Comparison of ENCODE assay signal across 1 cellular context in the genomic region with DNA sequence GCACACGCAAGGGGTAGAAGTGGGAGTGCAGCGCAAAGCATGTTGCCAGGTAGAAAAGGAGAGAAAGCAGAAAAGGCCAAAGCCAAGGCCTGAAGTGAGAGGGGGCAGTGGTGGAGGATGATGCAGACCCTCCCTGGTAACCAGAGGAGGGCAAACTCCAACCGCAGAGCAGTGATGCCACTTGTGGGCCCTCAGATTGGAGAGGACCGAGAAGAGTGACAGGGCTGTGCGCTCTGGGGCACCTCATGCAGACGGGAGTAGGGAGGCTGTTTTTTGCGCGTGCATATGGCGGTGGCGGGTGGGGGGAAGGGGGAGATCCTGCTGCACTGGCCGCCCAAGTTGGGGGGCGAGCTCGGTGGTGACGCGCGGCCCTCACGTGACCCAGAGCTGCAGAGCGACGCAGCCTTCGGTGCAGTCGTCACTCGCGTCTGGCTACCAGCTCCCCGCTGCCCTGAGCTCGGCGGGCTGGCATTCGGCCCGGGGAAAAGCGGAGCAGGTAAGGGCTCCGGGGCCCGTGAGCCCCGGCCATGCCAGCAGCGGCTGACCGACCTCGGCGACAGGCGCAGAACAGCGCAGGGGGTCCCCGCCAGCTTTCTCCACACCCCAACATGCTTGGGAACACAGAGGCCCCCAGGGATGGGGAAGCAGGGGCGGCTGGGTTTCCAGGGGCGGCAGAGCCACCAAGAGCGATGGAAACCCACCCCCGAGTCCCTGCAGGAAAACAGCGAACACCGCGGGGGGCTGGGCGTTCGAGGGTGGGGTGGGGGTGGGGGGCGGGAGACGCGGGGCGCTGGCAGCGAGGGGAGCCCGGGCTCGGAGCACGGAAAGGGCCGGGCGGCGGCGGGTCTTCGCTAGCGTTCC.
A peak's percentile ranks its signal among the peaks of the same experiment; 100 is the strongest.
TF ChIP-seq lines count a peak whose summit lies in the region.

Gene BEX3, plus strand, starts transcription at position 421 of the 861 bp plus-strand sequence. CDS start 984 bp downstream, outside the sequence.

TF ChIP-seq in A549, 52 proteins besides CTCF, POLR2A, EP300 and RAD21 (continued from another document):
- TF ChIP-seq, protein P1, sequence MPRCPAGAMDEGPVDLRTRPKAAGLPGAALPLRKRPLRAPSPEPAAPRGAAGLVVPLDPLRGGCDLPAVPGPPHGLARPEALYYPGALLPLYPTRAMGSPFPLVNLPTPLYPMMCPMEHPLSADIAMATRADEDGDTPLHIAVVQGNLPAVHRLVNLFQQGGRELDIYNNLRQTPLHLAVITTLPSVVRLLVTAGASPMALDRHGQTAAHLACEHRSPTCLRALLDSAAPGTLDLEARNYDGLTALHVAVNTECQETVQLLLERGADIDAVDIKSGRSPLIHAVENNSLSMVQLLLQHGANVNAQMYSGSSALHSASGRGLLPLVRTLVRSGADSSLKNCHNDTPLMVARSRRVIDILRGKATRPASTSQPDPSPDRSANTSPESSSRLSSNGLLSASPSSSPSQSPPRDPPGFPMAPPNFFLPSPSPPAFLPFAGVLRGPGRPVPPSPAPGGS (IDR thresholded peaks at IDR 0.05), result 0 out of 3 replicates have a peak, but pooled peaks have one; percentile 58
- TF ChIP-seq TP53 (CRISPR knock-in tag; IDR thresholded peaks at IDR 0.05), result no peak
- no peak for TF ChIP-seq HEYL (CRISPR knock-in tag; IDR thresholded peaks at IDR 0.05)
- no peak for TF ChIP-seq HES2 (IDR thresholded peaks at IDR 0.05)
- TF ChIP-seq TFCP2L1 (CRISPR knock-in tag; IDR thresholded peaks at IDR 0.05), result no peak
- TF ChIP-seq CHD2 (IDR thresholded peaks at IDR 0.05; ENCODE audit: low read length, partially characterized antibody), result no peak
- peak; percentile 67; the same call in 1 of the 2 replicates for TF ChIP-seq PHF8 (IDR thresholded peaks at IDR 0.05; ENCODE audit: borderline replicate concordance, low read depth)
- TF ChIP-seq RCOR1 (IDR thresholded peaks at IDR 0.05; ENCODE audit: low read depth, low read length), result no peak
- TF ChIP-seq BHLHE40 (IDR thresholded peaks at IDR 0.05; ENCODE audit: low read depth, low read length), result no peak
- no peak for TF ChIP-seq HOXA7 (CRISPR knock-in tag; IDR thresholded peaks at IDR 0.05)
- TF ChIP-seq NPAS2 (CRISPR knock-in tag; IDR thresholded peaks at IDR 0.05; ENCODE audit: borderline replicate concordance), result no peak
- TF ChIP-seq ESRRA (IDR thresholded peaks at IDR 0.05; ENCODE audit: borderline replicate concordance, low read length), result no peak
- no peak for TF ChIP-seq MAFK (IDR thresholded peaks at IDR 0.05; ENCODE audit: partially characterized antibody)
- peak in 1 of 2 experiments; percentile 66; a peak in 2 of 5 replicates for TF ChIP-seq JUN (IDR thresholded peaks at IDR 0.05)
- no peak for TF ChIP-seq NR3C1 (IDR thresholded peaks at IDR 0.05)
- TF ChIP-seq SMC3 (IDR thresholded peaks at IDR 0.05), result no peak
- no peak for TF ChIP-seq HOXB13 (CRISPR knock-in tag; IDR thresholded peaks at IDR 0.05; ENCODE audit: low read depth)
- TF ChIP-seq CEBPB (IDR thresholded peaks at IDR 0.05), result no peak
- TF ChIP-seq MYC (IDR thresholded peaks at IDR 0.05; ENCODE audit: borderline replicate concordance, low read length), result no peak
- TF ChIP-seq RARB (CRISPR knock-in tag; IDR thresholded peaks at IDR 0.05), result no peak
